In genomic region chr1:110800079-110800478, GRCh38 we compare ENCODE assay signal across 18 cellular contexts.
"Had no signal": no experiment of that assay in that cellular context is flagged by ENCODE, and none has a peak within 500 bp of the region (broad histone marks: within the 10 kb centered on the region; RNA-seq: fewer than 3 reads in every experiment).

No MANE protein-coding gene starts in this region.

- H3K4me3 ChIP-seq: hepatocyte, prostate gland, suprapubic skin had no signal

- H3K36me3 ChIP-seq: prostate gland, suprapubic skin had no signal

- DNase-seq: activated CD4-positive, alpha-beta memory T cell treated with anti-CD3 and anti-CD28 coated beads for 36 hours; activated gamma-delta T cell; activated naive CD8-positive, alpha-beta T cell treated with anti-CD3 and anti-CD28 coated beads, Interleukin-2, amount 10 ng/mL, durations not matched to agents 7 days and 5 days; activated T-cell treated with anti-CD3 and anti-CD28 coated beads, Interleukin-2, amount 50 U/mL, for 48 hours; anterior cingulate cortex; cerebellar nuclear complex; effector memory CD8-positive, alpha-beta T cell; erythroblast; left ventricle myocardium superior; mesendoderm; nephron progenitor cell; stimulated activated CD4-positive, alpha-beta T cell treated with anti-CD3 and anti-CD28 coated beads, Interleukin-12 subunit alpha, Interleukin-12 subunit beta, amount 100 ng/mL, for 4 hours; stimulated activated CD4-positive, alpha-beta T cell treated with anti-CD3 and anti-CD28 coated beads, Interleukin-2, amount 100 ng/mL, for 48 hours; stimulated activated naive CD8-positive, alpha-beta T cell treated with anti-CD3 and anti-CD28 coated beads, Interleukin-15, Interleukin-2, amounts not matched to agents 100 U/mL and 50 U/mL, for 24 hours had no signal

- H3K27ac ChIP-seq: hepatocyte, prostate gland, suprapubic skin had no signal

- H2AFZ ChIP-seq: hepatocyte had no signal

- H3K9me3 ChIP-seq: prostate gland, suprapubic skin had no signal

- H3K27me3 ChIP-seq: hepatocyte, suprapubic skin had no signal

- H3K4me1 ChIP-seq: prostate gland, suprapubic skin had no signal

- H3K79me2 ChIP-seq: hepatocyte had no signal

- ATAC-seq: effector memory CD8-positive, alpha-beta T cell; left ventricle myocardium superior; sciatic nerve; stimulated activated naive CD8-positive, alpha-beta T cell treated with anti-CD3 and anti-CD28 coated beads, Interleukin-15, Interleukin-2, amounts not matched to agents 100 U/mL and 50 U/mL, for 24 hours had no signal

- H3K4me2 ChIP-seq: hepatocyte had no signal
